Comparison of ENCODE assay signal across 19 cellular contexts in the genomic region with DNA sequence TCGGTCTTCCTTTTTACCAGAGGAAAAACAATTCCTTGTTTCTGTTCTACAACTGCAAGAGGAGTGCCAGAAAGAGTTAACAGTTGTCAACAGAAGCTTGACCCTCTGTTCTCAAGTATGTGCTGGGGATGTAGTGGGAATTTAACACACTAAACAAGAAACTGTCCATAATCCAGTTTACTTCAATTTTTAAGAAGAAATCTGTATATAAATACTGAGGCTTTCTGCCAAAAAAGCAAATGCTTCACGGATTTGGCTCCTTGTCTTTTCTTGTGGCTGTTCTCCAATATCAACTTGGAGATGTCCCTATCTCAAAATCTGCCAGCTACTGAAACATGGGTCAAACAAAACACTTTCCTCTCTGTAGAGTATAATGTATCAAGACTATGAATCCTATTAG.
"Had no signal": no experiment of that assay in that cellular context is flagged by ENCODE, and none has a peak within 500 bp of the region (broad histone marks: within the 10 kb centered on the region; RNA-seq: fewer than 3 reads in every experiment).

No MANE protein-coding gene starts in this region.

- H3K27ac ChIP-seq: colonic mucosa, esophagus squamous epithelium, left ventricle myocardium inferior, neutrophil, tibial artery, vagina had no signal

- H3K36me3 ChIP-seq: colonic mucosa, neutrophil, vagina had no signal

- H3K27me3 ChIP-seq: colonic mucosa, esophagus squamous epithelium, neutrophil, tibial artery, vagina had no signal

- H3K4me3 ChIP-seq: colonic mucosa, esophagus squamous epithelium, left ventricle myocardium inferior, tibial artery, vagina had no signal

- H3K27ac Mint-ChIP-seq: activated naive CD8-positive, alpha-beta T cell; memory B cell; naive thymus-derived CD8-positive, alpha-beta T cell; stimulated activated naive B cell treated with anti-CD40 and anti-IgM and Interleukin-4, amounts not matched to agents 10 μg/mL and 1 μg/mL and 100 μg/mL, for 72 hours had no signal

- ATAC-seq: activated CD4-positive, CD25-positive, alpha-beta regulatory T cell treated with anti-CD3 and anti-CD28 coated beads, Interleukin-2, amount 50 U/mL, for 24 hours; naive thymus-derived CD8-positive, alpha-beta T cell; stimulated activated naive B cell treated with anti-CD40 and anti-IgM and Interleukin-4, amounts not matched to agents 10 μg/mL and 1 μg/mL and 100 μg/mL, for 72 hours had no signal

- H3K27me3 Mint-ChIP-seq: activated naive CD8-positive, alpha-beta T cell; memory B cell; naive thymus-derived CD8-positive, alpha-beta T cell; stimulated activated naive B cell treated with anti-CD40 and anti-IgM and Interleukin-4, amounts not matched to agents 10 μg/mL and 1 μg/mL and 100 μg/mL, for 72 hours had no signal

- H3K4me3 Mint-ChIP-seq: activated naive CD8-positive, alpha-beta T cell; memory B cell; naive thymus-derived CD8-positive, alpha-beta T cell; stimulated activated naive B cell treated with anti-CD40 and anti-IgM and Interleukin-4, amounts not matched to agents 10 μg/mL and 1 μg/mL and 100 μg/mL, for 72 hours had no signal

- H3K4me1 ChIP-seq: colonic mucosa had no signal

- DNase-seq: activated CD4-positive, alpha-beta T cell treated with anti-CD3 and anti-CD28 coated beads, Interleukin-2, amount 50 U/mL, for 1 hour; activated CD8-positive, alpha-beta memory T cell treated with anti-CD3 and anti-CD28 coated beads for 24 hours; activated gamma-delta T cell treated with Interleukin-2 at 50 U/mL for 16 hours; colonic mucosa; esophagus squamous epithelium; hippocampal formation; left ventricle myocardium inferior; naive thymus-derived CD8-positive, alpha-beta T cell; posterior cingulate gyrus; retina; stimulated activated CD4-positive, alpha-beta T cell treated with anti-CD3 and anti-CD28 coated beads, Interleukin-2, amount 100 ng/mL, for 48 hours; stimulated activated naive B cell treated with anti-CD40 and anti-IgM and Interleukin-4, amounts not matched to agents 10 μg/mL and 1 μg/mL and 100 μg/mL, for 72 hours; SW 1271; tibial artery had no signal

- H3K9me3 ChIP-seq: colonic mucosa, neutrophil, vagina had no signal
